ENCODE assay signal across 22 cellular contexts in the genomic region with DNA sequence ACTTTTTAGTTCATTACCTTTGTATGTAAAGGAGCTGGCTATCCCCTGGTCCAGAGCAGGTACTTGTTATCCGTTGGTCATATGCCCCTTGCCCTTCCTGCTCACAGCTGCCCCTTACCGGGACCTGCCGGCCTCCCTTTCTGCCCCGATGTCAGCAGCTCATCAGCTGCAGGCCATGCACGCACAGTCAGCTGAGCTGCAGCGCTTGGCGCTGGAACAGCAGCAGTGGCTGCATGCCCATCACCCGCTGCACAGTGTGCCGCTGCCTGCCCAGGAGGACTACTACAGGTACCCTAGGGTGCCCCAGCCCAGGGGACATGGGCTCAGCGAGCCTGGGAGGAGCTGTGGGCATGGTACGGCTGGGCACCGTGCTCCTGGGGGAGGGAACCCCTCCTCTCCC. TPM values are rescaled to one million over a fixed set of nuclear protein-coding genes. Genes with fewer than 3 reads are reported as not detected.
DNase-seq lines count a peak whose midpoint lies in the region; ATAC-seq, FAIRE-seq and TF ChIP-seq lines count a peak whose summit lies in the region.
"Had no signal": no experiment of that assay in that cellular context is flagged by ENCODE, and none has a peak within 500 bp of the region (broad histone marks: within the 10 kb centered on the region; RNA-seq: fewer than 3 reads in every experiment).

No MANE protein-coding gene starts in this region.

- H3K27ac ChIP-seq in A673 (ENCODE audit: low read depth, low read length, poor library complexity, severe bottlenecking) = peak overlapping the region; percentile 39
- no peak overlapping the region for H3K27ac ChIP-seq in CD8-positive, alpha-beta T cell (ENCODE audit: low read depth, low read length)
- H3K27ac ChIP-seq in astrocyte (ENCODE audit: low read depth, low read length) = no peak overlapping the region
- H3K27ac ChIP-seq: neutrophil had no signal

- no peaks in the 10 kb centered on the region for H3K27me3 Mint-ChIP-seq in CD8-positive, alpha-beta T cell (ENCODE audit: low read depth)
- H3K27me3 Mint-ChIP-seq in astrocyte (ENCODE audit: low read depth, unreplicated experiment) (no peaks in the 10 kb centered on the region), nephron (ENCODE audit: low read depth) (no peaks in the 10 kb centered on the region)

- H3K9me3 Mint-ChIP-seq in CD8-positive, alpha-beta T cell = no peaks in the 10 kb centered on the region
- H3K9me3 Mint-ChIP-seq in astrocyte (ENCODE audit: unreplicated experiment) = peaks cover 3% of the 10 kb centered on the region
- H3K9me3 Mint-ChIP-seq in nephron = no peaks in the 10 kb centered on the region

- TF ChIP-seq CTCF in A673 (conservative IDR thresholded peaks at IDR 0.05; ENCODE audit: low read depth, low read length) = no peak
- no peak for TF ChIP-seq CTCF in CD8-positive, alpha-beta T cell (IDR thresholded peaks at IDR 0.05)
- TF ChIP-seq CTCF in astrocyte (IDR thresholded peaks at IDR 0.05; ENCODE audit: insufficient read depth, low read depth, low read length) = no peak
- TF ChIP-seq CTCF in nephron (IDR thresholded peaks at IDR 0.05; ENCODE audit: unreplicated experiment in 3 of 3) = no peak

- peak overlapping the region; percentile 46 for H3K27ac Mint-ChIP-seq in CD8-positive, alpha-beta T cell
- peak overlapping the region; percentile 69 for H3K27ac Mint-ChIP-seq in astrocyte (ENCODE audit: unreplicated experiment)
- peak overlapping the region in 2 of 3 experiments; percentile 47 to 74 for H3K27ac Mint-ChIP-seq in nephron

- H3K4me1 ChIP-seq in A673 (ENCODE audit: insufficient read depth, low read length, poor library complexity, severe bottlenecking) = peaks cover 34% of the 10 kb centered on the region
- peaks cover 36% of the 10 kb centered on the region for H3K4me1 ChIP-seq in CD8-positive, alpha-beta T cell (ENCODE audit: insufficient read depth, low read length)
- peaks cover 39% of the 10 kb centered on the region for H3K4me1 ChIP-seq in astrocyte (ENCODE audit: insufficient read depth, low read length)

- H3K4me2 ChIP-seq in astrocyte (ENCODE audit: low read length) = no peak overlapping the region

- POLR2A ChIA-PET in A673 (lab: Charles Lee; ENCODE audit: low non-redundant PET) = no interaction called here
- POLR2A ChIA-PET in CD8-positive, alpha-beta T cell (lab: Charles Lee) = interaction anchor here (0.5 to 5.6 kb wide), 3 partner anchors 19 to 72 kb away, joined by 3 to 55 read pairs (median 3); a partner anchor contains a TSS

- H3K9me3 ChIP-seq in A673 (ENCODE audit: low read depth, low read length, poor library complexity, severe bottlenecking) (no peaks in the 10 kb centered on the region), astrocyte (ENCODE audit: insufficient read depth, low read depth, low read length) (no peaks in the 10 kb centered on the region)
- H3K9me3 ChIP-seq in CD8-positive, alpha-beta T cell (ENCODE audit: low read length) = no peaks in the 10 kb centered on the region
- H3K9me3 ChIP-seq: MG63, neutrophil had no signal

- H3K4me3 ChIP-seq in A673 (ENCODE audit: low read depth, low read length, poor library complexity, severe bottlenecking) = no peak overlapping the region
- H3K4me3 ChIP-seq in CD8-positive, alpha-beta T cell (ENCODE audit: low read depth, low read length) = no peak overlapping the region
- H3K4me3 ChIP-seq in astrocyte (ENCODE audit: insufficient read depth, low read depth, low read length) = no peak overlapping the region
- H3K4me3 ChIP-seq: lung, MG63, skin epidermis had no signal

- H3K4me3 Mint-ChIP-seq in CD8-positive, alpha-beta T cell = no peak overlapping the region
- no peak overlapping the region for H3K4me3 Mint-ChIP-seq in astrocyte (ENCODE audit: unreplicated experiment)
- peak overlapping the region in 1 of 3 experiments; percentile 40 for H3K4me3 Mint-ChIP-seq in nephron

- H3K27me3 ChIP-seq in A673 (replicated peaks; ENCODE audit: insufficient read depth, low read depth, low read length, poor library complexity) (no peaks in the 10 kb centered on the region), astrocyte (ENCODE audit: insufficient read depth, low read length) (no peaks in the 10 kb centered on the region)
- no peaks in the 10 kb centered on the region for H3K27me3 ChIP-seq in CD8-positive, alpha-beta T cell (ENCODE audit: insufficient read depth, low read length)
- H3K27me3 ChIP-seq: MG63, neutrophil had no signal

- intact Hi-C loops in A673 (cut with micrococcal nuclease; ENCODE audit: unreplicated experiment) = no loop called here
- intact Hi-C loops in CD8-positive, alpha-beta T cell (cut with DNase I, micrococcal nuclease) = no loop called here

- no peak overlapping the region for H2AFZ ChIP-seq in astrocyte (ENCODE audit: low read depth, low read length)

- peaks cover 20% of the 10 kb centered on the region for H3K79me2 ChIP-seq in astrocyte (ENCODE audit: insufficient read depth, low read length)

- H3K4me1 Mint-ChIP-seq in CD8-positive, alpha-beta T cell (ENCODE audit: low read depth) = peaks cover 48% of the 10 kb centered on the region
- H3K4me1 Mint-ChIP-seq in astrocyte (ENCODE audit: low read depth, unreplicated experiment) (peaks cover 18% of the 10 kb centered on the region), nephron (peaks cover 47% of the 10 kb centered on the region)

- FAIRE-seq in astrocyte (lab: Jason Lieb, UNC) (no peak), GM19239 (lab: Jason Lieb, UNC) (no peak)

- peak overlapping the region; percentile 28 for H3K9ac ChIP-seq in astrocyte (ENCODE audit: low read length)

- BruUV-seq in A673 (replicated peaks; lab: Mats Ljungman, UMichigan) = no TSS peak

- H3K36me3 ChIP-seq in A673 (ENCODE audit: insufficient read depth, low read length, poor library complexity, severe bottlenecking) = peaks cover 42% of the 10 kb centered on the region
- no peaks in the 10 kb centered on the region for H3K36me3 ChIP-seq in CD8-positive, alpha-beta T cell (ENCODE audit: insufficient read depth, low read length)
- H3K36me3 ChIP-seq in astrocyte (ENCODE audit: insufficient read depth, low read length) = peaks cover 15% of the 10 kb centered on the region
- H3K36me3 ChIP-seq: neutrophil had no signal

- H4K20me1 ChIP-seq in astrocyte (ENCODE audit: insufficient read depth, low read length) = peaks cover 26% of the 10 kb centered on the region

- DNase-seq in A673 (ENCODE audit: low spot score) (no peak), astrocyte (ENCODE audit: low read depth) (no peak), NCI-H526 treated with DMSO at 0.1 percent for 48 hours (lab: John Stamatoyannopoulos, UW) (no peak), GM19239 (ENCODE audit: insufficient read length, low spot score) (no peak), T-helper 9 cell (no peak), NCI-H2081 treated with DMSO at 0.1 percent for 48 hours (lab: John Stamatoyannopoulos, UW) (no peak)
- DNase-seq in CD8-positive, alpha-beta T cell = no peak
- DNase-seq: activated CD4-positive, alpha-beta T cell treated with anti-CD3 and anti-CD28 coated beads for 4 hours; activated T-cell treated with anti-CD3 and anti-CD28 coated beads, Interleukin-2, amount 50 U/mL, for 48 hours; C1 segment of cervical spinal cord; effector CD8-positive, alpha-beta T cell; EL; MG63; NCI-H774 had no signal

- no peak for ATAC-seq in CD8-positive, alpha-beta T cell

- CTCF ChIA-PET in A673 (lab: Charles Lee) = no interaction called here
- CTCF ChIA-PET in CD8-positive, alpha-beta T cell (lab: Charles Lee) = interaction anchor here (0.8 to 15.7 kb wide), 6 partner anchors 11 to 168 kb away, joined by 3 to 180 read pairs (median 46); a partner anchor contains a TSS

- H3K36me3 Mint-ChIP-seq in CD8-positive, alpha-beta T cell = peaks cover 26% of the 10 kb centered on the region
- H3K36me3 Mint-ChIP-seq in astrocyte (ENCODE audit: low read depth, unreplicated experiment) (peaks cover 3% of the 10 kb centered on the region), nephron (ENCODE audit: low read depth) (peaks cover 34% of the 10 kb centered on the region)

RNA-seq across cellular contexts. Expression of a gene that starts 2.3 kb away (rescaled TPM):
- total RNA-seq in A673 (2021) (not detected in 2 replicates), astrocyte (not detected in 2 replicates)
- not detected for total RNA-seq in CD8-positive, alpha-beta T cell
- total RNA-seq: HT-29; lung; RPMI7951; subcutaneous adipose tissue; T-helper 1 cell treated with Interleukin-12 subunit alpha and Interleukin-12 subunit beta and Interleukin-4 antibody, amounts not matched to agents 30 ng/mL and 1 ng/mL, for 36 hours had no signal

RNA-seq across cellular contexts. Expression of a gene that starts 2.6 kb away (rescaled TPM):
- total RNA-seq in A673 (2021) = 226 and 260 TPM in 2 replicates
- total RNA-seq in CD8-positive, alpha-beta T cell = 100 to 1,000 TPM; 328 to 356 TPM
- 117 and 123 TPM in 2 replicates for total RNA-seq in astrocyte

RNA-seq across cellular contexts. Expression of a gene that starts 9.9 kb away (rescaled TPM):
- total RNA-seq in A673 (2021) (2.3 and 3.3 TPM in 2 replicates), astrocyte (5.2 and 8.9 TPM in 2 replicates)
- total RNA-seq in CD8-positive, alpha-beta T cell = 10 to 100 TPM; 63.2 to 63.9 TPM

RNA-seq across cellular contexts. Expression of a gene that starts 13.5 kb away (rescaled TPM):
- total RNA-seq in A673 (2021) = 139 and 144 TPM in 2 replicates
- total RNA-seq in CD8-positive, alpha-beta T cell = 10 to 100 TPM; 26.5 to 33.4 TPM
- total RNA-seq in astrocyte = 94.9 and 97.8 TPM in 2 replicates

RNA-seq across cellular contexts. Expression of a gene that starts 26.9 kb away (rescaled TPM):
- 138 and 155 TPM in 2 replicates for total RNA-seq in A673 (2021)
- 10 to 100 TPM; 95.5 to 99.6 TPM for total RNA-seq in CD8-positive, alpha-beta T cell
- 46.4 and 47.7 TPM in 2 replicates for total RNA-seq in astrocyte
